In genomic region chr1:159009704-159010361, GRCh38 we compare ENCODE assay signal across 1 cellular context.
A peak's percentile ranks its signal among the peaks of the same experiment; 100 is the strongest.
TF ChIP-seq lines count a peak whose summit lies in the region.

Gene IFI16, plus strand, starts transcription at chr1:159009907. Its CDS starts 4,774 bp downstream, at chr1:159014681.

TF ChIP-seq in GM12878, 131 proteins besides CTCF, POLR2A, EP300 and RAD21 (continued from another document):
- TF ChIP-seq TARDBP (IDR thresholded peaks at IDR 0.05; ENCODE audit: borderline replicate concordance) (no peak), IKZF2 (IDR thresholded peaks at IDR 0.05) (peak in 1 of 2 experiments; percentile 45; a peak in 1 of 4 replicates), RELB (IDR thresholded peaks at IDR 0.05; ENCODE audit: low read depth) (peak; percentile 47; the same call in 1 of the 2 replicates), EGR1 (IDR thresholded peaks at IDR 0.05; ENCODE audit: borderline replicate concordance in 1 of 2, low read depth in 2 of 2, low read length in 2 of 2) (no peak), TAF1 (IDR thresholded peaks at IDR 0.05; ENCODE audit: borderline replicate concordance, low read depth, low read length) (peak; percentile 96), IKZF1 (conservative IDR thresholded peaks at IDR 0.05) (0 out of 2 replicates have a peak, but pooled peaks have one; percentile 2), SRF (IDR thresholded peaks at IDR 0.05; ENCODE audit: low read depth in 2 of 2, low read length in 2 of 2) (0 out of 4 replicates have a peak, but pooled peaks of 1 of the 2 experiments have one; percentile 6), NR2C1 (IDR thresholded peaks at IDR 0.05) (no peak), BACH1 (IDR thresholded peaks at IDR 0.05; ENCODE audit: borderline replicate concordance) (0 out of 2 replicates have a peak, but pooled peaks have one; percentile 33), FOXM1 (IDR thresholded peaks at IDR 0.05; ENCODE audit: low read depth, low read length) (0 out of 2 replicates have a peak, but pooled peaks have one; percentile 46), PAX5 (IDR thresholded peaks at IDR 0.05; ENCODE audit: borderline replicate concordance, low read depth, low read length) (no peak), HSF1 (IDR thresholded peaks at IDR 0.05; ENCODE audit: low read depth, low read length) (0 out of 2 replicates have a peak, but pooled peaks have one; percentile 39), JUNB (IDR thresholded peaks at IDR 0.05) (no peak), YY1 (IDR thresholded peaks at IDR 0.05; ENCODE audit: low read depth, low read length) (peak; percentile 86), KLF5 (IDR thresholded peaks at IDR 0.05; ENCODE audit: partially characterized antibody) (peak; percentile 16)
TF ChIP-seq in GM12878: peak in this region for 35.
